ENCODE assay signal across 9 cellular contexts in genomic region chr11:123580137-123580536, GRCh38.
"Had no signal": no experiment of that assay in that cellular context is flagged by ENCODE, and none has a peak within 500 bp of the region (broad histone marks: within the 10 kb centered on the region; RNA-seq: fewer than 3 reads in every experiment).

No MANE protein-coding gene starts in this region.

- H3K27me3 Mint-ChIP-seq: activated CD4-positive, alpha-beta T cell treated with anti-CD3 and anti-CD28 coated beads, Interleukin-2, amount 10 ng/mL, durations not matched to agents 7 days and 5 days had no signal

- H3K9me3 ChIP-seq: esophagus muscularis mucosa, left lung, right lobe of liver, stomach, thoracic aorta had no signal

- H3K4me2 ChIP-seq: smooth muscle cell had no signal

- H3K27ac Mint-ChIP-seq: nephron; T-helper 2 cell treated with Interferon-gamma antibody and Interleukin-4, amounts not matched to agents 5 μg/mL and 100 μg/mL, for 36 hours had no signal

- H3K27me3 ChIP-seq: right lobe of liver had no signal

- H3K27ac ChIP-seq: esophagus muscularis mucosa, left lung, right lobe of liver, stomach, thoracic aorta had no signal

- H3K4me3 ChIP-seq: esophagus muscularis mucosa, left lung, right lobe of liver, smooth muscle cell, stomach, thoracic aorta had no signal

- H3K36me3 ChIP-seq: esophagus muscularis mucosa, left lung, right lobe of liver, stomach, thoracic aorta had no signal

- H3K4me1 ChIP-seq: right lobe of liver had no signal

- H3K9me3 Mint-ChIP-seq: activated CD4-positive, alpha-beta T cell treated with anti-CD3 and anti-CD28 coated beads, Interleukin-2, amount 10 ng/mL, durations not matched to agents 7 days and 5 days; nephron; T-helper 2 cell treated with Interferon-gamma antibody and Interleukin-4, amounts not matched to agents 5 μg/mL and 100 μg/mL, for 36 hours had no signal

- H3K4me3 Mint-ChIP-seq: activated CD4-positive, alpha-beta T cell treated with anti-CD3 and anti-CD28 coated beads, Interleukin-2, amount 10 ng/mL, durations not matched to agents 7 days and 5 days; nephron; T-helper 2 cell treated with Interferon-gamma antibody and Interleukin-4, amounts not matched to agents 5 μg/mL and 100 μg/mL, for 36 hours had no signal
